Comparison of ENCODE assay signal across 2 cellular contexts in the genomic region with DNA sequence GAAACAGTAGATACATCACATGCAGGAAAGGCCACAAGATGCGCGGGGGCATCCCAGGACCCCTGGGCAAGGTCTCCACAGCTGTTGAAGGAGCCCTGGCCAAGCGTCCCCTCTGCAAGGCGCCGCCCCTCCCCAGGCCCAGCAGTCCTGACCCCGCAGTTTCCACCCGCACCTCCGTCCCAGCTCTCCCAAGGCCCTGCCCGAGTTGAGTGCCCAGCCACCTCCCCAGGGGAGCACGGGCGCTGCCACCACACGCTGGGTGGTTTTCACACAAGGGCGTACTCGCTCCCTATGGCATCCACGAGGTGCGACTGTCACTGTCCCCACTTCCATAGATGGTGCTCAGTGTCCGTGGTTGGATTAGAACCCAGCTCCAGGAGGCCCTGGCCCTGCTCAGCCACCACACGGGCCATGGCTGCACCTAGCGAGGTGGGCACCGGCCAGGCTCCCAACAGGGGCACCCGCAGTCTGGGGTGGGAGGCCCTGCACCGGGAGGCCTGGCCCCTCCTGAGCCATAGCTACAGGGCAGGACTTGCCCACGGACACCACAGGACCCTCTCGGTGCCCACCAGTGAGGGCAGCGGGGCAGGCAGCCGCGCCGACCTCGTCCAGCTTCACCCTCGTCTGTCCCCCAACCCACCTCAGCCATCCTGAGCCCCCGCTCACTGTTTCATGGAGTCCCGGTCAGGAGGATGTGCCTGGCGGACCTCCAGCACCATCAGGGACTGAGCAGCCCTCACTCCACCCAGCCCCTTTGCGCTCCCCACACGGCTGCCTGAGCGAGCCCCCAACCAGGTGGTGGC.
TF ChIP-seq lines count a peak whose summit lies in the region.

No MANE protein-coding gene starts in this region.

TF ChIP-seq in HepG2, 621 proteins besides CTCF, POLR2A, EP300 and RAD21:
- no peak for TF ChIP-seq GFI1 (CRISPR knock-in tag; IDR thresholded peaks at IDR 0.05; ENCODE audit: borderline replicate concordance)
- TF ChIP-seq, protein P1, sequence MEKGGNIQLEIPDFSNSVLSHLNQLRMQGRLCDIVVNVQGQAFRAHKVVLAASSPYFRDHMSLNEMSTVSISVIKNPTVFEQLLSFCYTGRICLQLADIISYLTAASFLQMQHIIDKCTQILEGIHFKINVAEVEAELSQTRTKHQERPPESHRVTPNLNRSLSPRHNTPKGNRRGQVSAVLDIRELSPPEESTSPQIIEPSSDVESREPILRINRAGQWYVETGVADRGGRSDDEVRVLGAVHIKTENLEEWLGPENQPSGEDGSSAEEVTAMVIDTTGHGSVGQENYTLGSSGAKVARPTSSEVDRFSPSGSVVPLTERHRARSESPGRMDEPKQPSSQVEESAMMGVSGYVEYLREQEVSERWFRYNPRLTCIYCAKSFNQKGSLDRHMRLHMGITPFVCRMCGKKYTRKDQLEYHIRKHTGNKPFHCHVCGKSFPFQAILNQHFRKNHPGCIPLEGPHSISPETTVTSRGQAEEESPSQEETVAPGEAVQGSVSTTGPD (CRISPR knock-in tag; IDR thresholded peaks at IDR 0.05): no peak
- TF ChIP-seq ZNF550 (CRISPR knock-in tag; IDR thresholded peaks at IDR 0.05; ENCODE audit: borderline replicate concordance): no peak
- no peak for TF ChIP-seq FLYWCH1 (CRISPR knock-in tag; IDR thresholded peaks at IDR 0.05)

TF ChIP-seq in H1, 55 proteins besides CTCF, POLR2A, EP300 and RAD21:
- TF ChIP-seq POU5F1 (IDR thresholded peaks at IDR 0.05; ENCODE audit: low read depth, low read length) (no peak), TEAD4 (IDR thresholded peaks at IDR 0.05; ENCODE audit: low read depth, low read length) (no peak), SUZ12 (IDR thresholded peaks at IDR 0.05; ENCODE audit: low read length) (no peak), SP4 (IDR thresholded peaks at IDR 0.05; ENCODE audit: low read length) (no peak), NRF1 (IDR thresholded peaks at IDR 0.05; ENCODE audit: low read depth, low read length) (no peak), RXRA (IDR thresholded peaks at IDR 0.05; ENCODE audit: insufficient read depth, low read depth, low read length) (no peak), PHF8 (conservative IDR thresholded peaks at IDR 0.05; ENCODE audit: low read depth, low read length) (no peak), BRCA1 (IDR thresholded peaks at IDR 0.05; ENCODE audit: low read depth, low read length) (no peak), SIX5 (IDR thresholded peaks at IDR 0.05; ENCODE audit: low read depth, low read length) (no peak), GTF2F1 (IDR thresholded peaks at IDR 0.05; ENCODE audit: borderline replicate concordance, low read depth, low read length) (no peak), CBX8 (IDR thresholded peaks at IDR 0.05; ENCODE audit: borderline replicate concordance, low read depth, low read length) (no peak), TAF7 (optimal IDR thresholded peaks at IDR 0.05; ENCODE audit: borderline replicate concordance, low read depth, low read length) (no peak)
- TF ChIP-seq, protein P2, sequence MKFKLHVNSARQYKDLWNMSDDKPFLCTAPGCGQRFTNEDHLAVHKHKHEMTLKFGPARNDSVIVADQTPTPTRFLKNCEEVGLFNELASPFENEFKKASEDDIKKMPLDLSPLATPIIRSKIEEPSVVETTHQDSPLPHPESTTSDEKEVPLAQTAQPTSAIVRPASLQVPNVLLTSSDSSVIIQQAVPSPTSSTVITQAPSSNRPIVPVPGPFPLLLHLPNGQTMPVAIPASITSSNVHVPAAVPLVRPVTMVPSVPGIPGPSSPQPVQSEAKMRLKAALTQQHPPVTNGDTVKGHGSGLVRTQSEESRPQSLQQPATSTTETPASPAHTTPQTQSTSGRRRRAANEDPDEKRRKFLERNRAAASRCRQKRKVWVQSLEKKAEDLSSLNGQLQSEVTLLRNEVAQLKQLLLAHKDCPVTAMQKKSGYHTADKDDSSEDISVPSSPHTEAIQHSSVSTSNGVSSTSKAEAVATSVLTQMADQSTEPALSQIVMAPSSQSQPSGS (IDR thresholded peaks at IDR 0.05; ENCODE audit: low read length): no peak
